In the genomic region with DNA sequence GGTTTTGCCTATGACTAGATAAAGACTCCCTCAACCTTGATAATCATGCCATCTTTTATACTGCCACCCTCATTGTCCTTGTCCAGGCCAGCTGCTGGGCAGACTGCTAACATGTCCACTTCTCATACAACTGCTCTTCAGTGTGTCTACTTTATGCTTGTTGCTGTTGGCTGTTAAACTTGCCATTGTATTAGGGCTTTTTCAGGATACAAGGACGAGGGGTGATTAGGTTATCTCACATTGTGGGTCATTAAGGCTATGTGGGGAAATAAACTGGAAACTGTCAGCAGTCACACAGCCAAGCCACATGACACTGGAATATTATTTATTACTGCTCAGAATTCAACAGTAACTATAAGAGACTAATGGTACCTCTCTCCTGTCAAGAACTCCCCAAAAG, we compare ENCODE assay signal across 22 cellular contexts. TPM values are rescaled to one million over a fixed set of nuclear protein-coding genes. Genes with fewer than 3 reads are reported as not detected.
DNase-seq lines count a peak whose midpoint lies in the region; ATAC-seq, FAIRE-seq and TF ChIP-seq lines count a peak whose summit lies in the region.
"Had no signal": no experiment of that assay in that cellular context is flagged by ENCODE, and none has a peak within 500 bp of the region (broad histone marks: within the 10 kb centered on the region; RNA-seq: fewer than 3 reads in every experiment).

No MANE protein-coding gene starts in this region.

- H2AFZ ChIP-seq in HepG2 (ENCODE audit: low read length) = no peak overlapping the region

- BruUV-seq in HepG2 (replicated peaks; lab: Mats Ljungman, UMichigan) = no TSS peak

- H3K9ac ChIP-seq in liver (ENCODE audit: low read depth in 1 of 2, low read length in 2 of 2) (no peak overlapping the region), HepG2 (ENCODE audit: insufficient read depth, low read depth, low read length) (no peak overlapping the region)
- H3K9ac ChIP-seq: BLaER1 had no signal

- no peak overlapping the region for H3K4me2 ChIP-seq in HepG2 (ENCODE audit: low read depth, low read length)
- H3K4me2 ChIP-seq: BLaER1 had no signal

- POLR2A ChIA-PET in HepG2 (lab: Yijun Ruan, JAX) = no interaction called here

- no peak for ATAC-seq in HepG2
- ATAC-seq in left lobe of liver = peak; percentile 24
- ATAC-seq: CD8-positive, alpha-beta T cell had no signal

- no peak for TF ChIP-seq POLR2A in HepG2 (IDR thresholded peaks at IDR 0.05; ENCODE audit: insufficient read depth in 1 of 2, low read depth in 2 of 2, low read length in 2 of 2)

- CTCF ChIA-PET in HepG2 (lab: Yijun Ruan, JAX; ENCODE audit: low intra/inter-chr PET ratio, low total read pairs) = no interaction called here

- no peaks in the 10 kb centered on the region for H3K36me3 ChIP-seq in liver (ENCODE audit: control insufficient read depth in 4 of 4, insufficient read depth in 3 of 4, low read depth in 1 of 4, low read length in 3 of 4)
- no peaks in the 10 kb centered on the region; a peak in 2 of 5 replicates for H3K36me3 ChIP-seq in HepG2 (replicated peaks in 1 of 2; ENCODE audit: control insufficient read depth in 1 of 2, insufficient read depth in 2 of 2, low read length in 2 of 2)
- H3K36me3 ChIP-seq: HAP-1 had no signal

- H3K27me3 ChIP-seq in liver (ENCODE audit: control insufficient read depth in 4 of 4, insufficient read depth in 4 of 4, low read length in 3 of 4) (no peaks in the 10 kb centered on the region), HepG2 (ENCODE audit: control insufficient read depth in 1 of 2, insufficient read depth in 2 of 2, low read length in 2 of 2) (no peaks in the 10 kb centered on the region)
- H3K27me3 ChIP-seq: BLaER1 had no signal

- H3K79me2 ChIP-seq in HepG2 (ENCODE audit: insufficient read depth, low read length) = no peaks in the 10 kb centered on the region

- H3K4me3 ChIP-seq in liver (ENCODE audit: low read depth in 1 of 3, low read length in 3 of 3) (no peak overlapping the region), HepG2 (replicated peaks in 1 of 3; ENCODE audit: insufficient read depth in 1 of 3, low read depth in 2 of 3, low read length in 3 of 3) (no peak overlapping the region)
- H3K4me3 ChIP-seq: BLaER1, HAP-1 had no signal

- in situ Hi-C loops in HepG2 (cut with HindIII; ENCODE audit: extremely low pct_ligation_motif_present, low pct_unique_long_range_greater_than_20kb) = no loop called here

- WGBS in liver = 76% methylated on average over 1 of the region's 1 CpG
- WGBS in HepG2 (ENCODE audit: low lambda C conversion rate) = 73% methylated on average over 1 of the region's 1 CpG

- DNase-seq in HepG2 (ENCODE audit: low spot score) (no peak), left lobe of liver (ENCODE audit: low spot score) (no peak), pulmonary artery endothelial cell (ENCODE audit: low read depth, low spot score) (peak; percentile 19), activated T-cell treated with anti-CD3 and anti-CD28 coated beads for 4 hours (no peak), kidney tubule cell (ENCODE audit: low spot score) (no peak)
- DNase-seq in activated CD4-positive, CD25-positive, alpha-beta regulatory T cell treated with anti-CD3 and anti-CD28 coated beads, Interleukin-2, amount 50 U/mL, for 72 hours = no peak
- DNase-seq: Caco-2; CD4-positive, CD25-positive, alpha-beta regulatory T cell; CD8-positive, alpha-beta T cell; DMS153; DND-41; GOT3; HFFc6 had no signal

- intact Hi-C loops in HepG2 (cut with micrococcal nuclease; ENCODE audit: unreplicated experiment) = loop anchor here (5.0 kb wide), 1 partner anchor 661 kb away; no protein-coding TSS in a partner anchor

- H3K27ac ChIP-seq in liver (ENCODE audit: low read depth in 1 of 2, low read length in 2 of 2) = no peak overlapping the region
- no peak overlapping the region for H3K27ac ChIP-seq in HepG2 (ENCODE audit: extremely low read length, insufficient read depth, low read length)
- H3K27ac ChIP-seq: 22Rv1, BLaER1, C4-2B had no signal

- no peak for TF ChIP-seq RAD21 in liver (IDR thresholded peaks at IDR 0.05)
- TF ChIP-seq RAD21 in HepG2 (CRISPR knock-in tag; IDR thresholded peaks at IDR 0.05) = no peak

- H3K9me3 ChIP-seq in liver (ENCODE audit: control insufficient read depth in 4 of 4, low read length in 3 of 4) (no peaks in the 10 kb centered on the region), HepG2 (ENCODE audit: low read length) (no peaks in the 10 kb centered on the region)
- H3K9me3 ChIP-seq: BLaER1, Caco-2, HAP-1 had no signal

- TF ChIP-seq CTCF in liver (IDR thresholded peaks at IDR 0.05; ENCODE audit: low read depth, low read length, missing input control) (no peak), HepG2 (CRISPR knock-in tag; IDR thresholded peaks at IDR 0.05) (no peak)

- no peaks in the 10 kb centered on the region for H4K20me1 ChIP-seq in HepG2 (ENCODE audit: insufficient read depth, low read length)
- H4K20me1 ChIP-seq: BLaER1 had no signal

- H3K4me1 ChIP-seq in liver (ENCODE audit: control insufficient read depth in 4 of 4, insufficient read depth in 4 of 4, low read length in 3 of 4) = no peaks in the 10 kb centered on the region
- no peaks in the 10 kb centered on the region for H3K4me1 ChIP-seq in HepG2 (ENCODE audit: insufficient read depth, low read length)
- H3K4me1 ChIP-seq: Caco-2 had no signal

- no peak for FAIRE-seq in HepG2 (lab: Jason Lieb, UNC)
- FAIRE-seq: A204.1, G401.6, GM12892, H54 had no signal

- no peak for TF ChIP-seq EP300 in HepG2 (IDR thresholded peaks at IDR 0.05; ENCODE audit: low read depth in 2 of 2, low read length in 2 of 2)
- TF ChIP-seq EP300 in HepG2 (CRISPR knock-in tag; IDR thresholded peaks at IDR 0.05; ENCODE audit: borderline replicate concordance) = no peak

TF ChIP-seq in liver, 16 proteins besides CTCF, POLR2A, EP300 and RAD21:
- TF ChIP-seq NR2F2 (IDR thresholded peaks at IDR 0.05) (peak; percentile 87), HNF4G (IDR thresholded peaks at IDR 0.05) (no peak), FOXA1 (IDR thresholded peaks at IDR 0.05) (no peak)

TF ChIP-seq in HepG2, 621 proteins besides CTCF, POLR2A, EP300 and RAD21:
- TF ChIP-seq ZNF253 (CRISPR knock-in tag; IDR thresholded peaks at IDR 0.05; ENCODE audit: borderline replicate concordance) = no peak
- TF ChIP-seq NAIF1 (CRISPR knock-in tag; IDR thresholded peaks at IDR 0.05; ENCODE audit: borderline replicate concordance) = no peak
- TF ChIP-seq SRSF9 (IDR thresholded peaks at IDR 0.05; ENCODE audit: borderline replicate concordance, insufficient read depth, low read depth, low read length, poor library complexity, severe bottlenecking) = no peak
- TF ChIP-seq, protein P1, sequence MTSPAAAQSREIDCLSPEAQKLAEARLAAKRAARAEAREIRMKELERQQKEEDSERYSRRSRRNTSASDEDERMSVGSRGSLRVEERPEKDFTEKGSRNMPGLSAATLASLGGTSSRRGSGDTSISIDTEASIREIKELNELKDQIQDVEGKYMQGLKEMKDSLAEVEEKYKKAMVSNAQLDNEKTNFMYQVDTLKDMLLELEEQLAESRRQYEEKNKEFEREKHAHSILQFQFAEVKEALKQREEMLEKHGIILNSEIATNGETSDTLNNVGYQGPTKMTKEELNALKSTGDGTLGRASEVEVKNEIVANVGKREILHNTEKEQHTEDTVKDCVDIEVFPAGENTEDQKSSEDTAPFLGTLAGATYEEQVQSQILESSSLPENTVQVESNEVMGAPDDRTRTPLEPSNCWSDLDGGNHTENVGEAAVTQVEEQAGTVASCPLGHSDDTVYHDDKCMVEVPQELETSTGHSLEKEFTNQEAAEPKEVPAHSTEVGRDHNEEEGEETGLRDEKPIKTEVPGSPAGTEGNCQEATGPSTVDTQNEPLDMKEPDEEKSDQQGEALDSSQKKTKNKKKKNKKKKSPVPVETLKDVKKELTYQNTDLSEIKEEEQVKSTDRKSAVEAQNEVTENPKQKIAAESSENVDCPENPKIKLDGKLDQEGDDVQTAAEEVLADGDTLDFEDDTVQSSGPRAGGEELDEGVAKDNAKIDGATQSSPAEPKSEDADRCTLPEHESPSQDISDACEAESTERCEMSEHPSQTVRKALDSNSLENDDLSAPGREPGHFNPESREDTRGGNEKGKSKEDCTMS (CRISPR knock-in tag; conservative IDR thresholded peaks at IDR 0.05) = no peak
- TF ChIP-seq, protein P2, sequence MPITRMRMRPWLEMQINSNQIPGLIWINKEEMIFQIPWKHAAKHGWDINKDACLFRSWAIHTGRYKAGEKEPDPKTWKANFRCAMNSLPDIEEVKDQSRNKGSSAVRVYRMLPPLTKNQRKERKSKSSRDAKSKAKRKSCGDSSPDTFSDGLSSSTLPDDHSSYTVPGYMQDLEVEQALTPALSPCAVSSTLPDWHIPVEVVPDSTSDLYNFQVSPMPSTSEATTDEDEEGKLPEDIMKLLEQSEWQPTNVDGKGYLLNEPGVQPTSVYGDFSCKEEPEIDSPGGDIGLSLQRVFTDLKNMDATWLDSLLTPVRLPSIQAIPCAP (CRISPR knock-in tag; IDR thresholded peaks at IDR 0.05; ENCODE audit: low read depth) = no peak

RNA-seq across cellular contexts. Expression of a gene that starts 36.1 kb away (rescaled TPM):
- total RNA-seq in liver (1 to 10 TPM in 1 of 2 donors, under 1 TPM in 1; 0.75 to 3.9 TPM), HepG2 (2016; rRNA removed; fragmentation: Illumina TruSeq; extraction: Trizol) (2.7 and 5.3 TPM in 2 replicates), left lobe of liver (0.91 TPM), pulmonary artery endothelial cell (4.8 and 6.5 TPM in 2 replicates)
- polyA plus RNA-seq in liver (under 1 TPM; 0.26 to 0.32 TPM), HepG2 (2011; rRNA removed) (7.5 and 9.0 TPM in 2 replicates)
- 1.0 and 1.3 TPM in 2 replicates for total RNA-seq in HepG2 (2016; cell fraction: cytosol; rRNA removed; fragmentation: Illumina TruSeq; extraction: Trizol; ENCODE audit: low read depth)
- total RNA-seq in HepG2 (2016; cell fraction: insoluble cytoplasmic fraction; rRNA removed; fragmentation: Illumina TruSeq; extraction: Trizol) = 2.6 and 4.9 TPM in 2 replicates
- total RNA-seq in HepG2 (2016; cell fraction: membrane; rRNA removed; fragmentation: Illumina TruSeq; extraction: Trizol) = 0.86 and 1.4 TPM in 2 replicates
- total RNA-seq in HepG2 (2016; cell fraction: nucleus; rRNA removed; fragmentation: Illumina TruSeq; extraction: Trizol) = 9.0 and 12.9 TPM in 2 replicates
- polyA plus RNA-seq in HepG2 (2011; cell fraction: cytosol; rRNA removed) = 1.7 and 1.9 TPM in 2 replicates
- polyA plus RNA-seq in HepG2 (2011; cell fraction: nucleus; rRNA removed) = 57.0 and 60.2 TPM in 2 replicates
- 5.9 and 8.8 TPM in 2 replicates for polyA plus RNA-seq in HepG2 (2012)
- polyA plus RNA-seq in HepG2 (2016; cell fraction: cytosol; fragmentation: Illumina TruSeq; extraction: Trizol; ENCODE audit: low read depth) = 0.23 and 0.53 TPM in 2 replicates
- polyA plus RNA-seq in HepG2 (2016; cell fraction: insoluble cytoplasmic fraction; fragmentation: Illumina TruSeq; extraction: Trizol; ENCODE audit: low read depth) = 1.4 and 1.8 TPM in 2 replicates
- polyA plus RNA-seq in HepG2 (2016; cell fraction: membrane; fragmentation: Illumina TruSeq; extraction: Trizol; ENCODE audit: low read depth) = 0.34 and 0.55 TPM in 2 replicates
- 20.5 and 20.8 TPM in 2 replicates for polyA plus RNA-seq in HepG2 (2016; cell fraction: nucleus; fragmentation: Illumina TruSeq; extraction: Trizol; ENCODE audit: insufficient read depth, low read depth)
- polyA minus RNA-seq in HepG2 (2011; rRNA and poly(A)+ RNA removed; ENCODE audit: low replicate concordance) = 8.8 and 8.9 TPM in 2 replicates
- 1.9 and 2.0 TPM in 2 replicates for polyA minus RNA-seq in HepG2 (2011; cell fraction: cytosol; rRNA and poly(A)+ RNA removed)
- polyA minus RNA-seq in HepG2 (2011; cell fraction: nucleus; rRNA and poly(A)+ RNA removed) = 28.7 and 30.3 TPM in 2 replicates
